1 cellular context compared by ENCODE assay signal in the genomic region with DNA sequence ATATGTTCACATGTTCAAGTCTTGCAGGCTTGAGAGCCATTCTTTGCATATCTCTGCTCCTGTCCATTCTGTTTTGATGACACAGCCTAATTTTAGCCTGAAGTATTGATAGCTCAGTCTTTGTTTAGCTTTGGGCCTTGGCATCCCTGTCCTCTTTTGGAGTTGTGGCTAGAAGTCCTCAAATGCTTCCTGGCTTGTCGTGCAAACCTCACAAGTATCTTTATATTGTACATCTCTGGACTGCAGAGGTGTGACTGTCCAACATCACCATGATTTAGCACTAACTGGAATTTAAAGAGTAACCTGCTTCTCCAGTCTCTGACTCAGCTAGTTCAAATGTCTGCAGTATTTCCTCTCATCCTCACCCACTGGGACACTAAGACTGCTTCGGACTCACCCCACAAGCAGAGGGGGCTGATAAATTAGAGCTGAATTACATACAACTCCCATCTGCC.
TF ChIP-seq lines count a peak whose summit lies in the region.

No MANE protein-coding gene starts in this region.

TF ChIP-seq in SK-N-SH, 30 proteins besides CTCF, POLR2A, EP300 and RAD21:
- no peak for TF ChIP-seq POLR2AphosphoS5 (IDR thresholded peaks at IDR 0.05; ENCODE audit: low read depth, low read length)
- 0 out of 2 replicates have a peak, but pooled peaks have one; percentile 2 for TF ChIP-seq FOSL2 (IDR thresholded peaks at IDR 0.05; ENCODE audit: borderline replicate concordance, low read depth)
- TF ChIP-seq, protein P1, sequence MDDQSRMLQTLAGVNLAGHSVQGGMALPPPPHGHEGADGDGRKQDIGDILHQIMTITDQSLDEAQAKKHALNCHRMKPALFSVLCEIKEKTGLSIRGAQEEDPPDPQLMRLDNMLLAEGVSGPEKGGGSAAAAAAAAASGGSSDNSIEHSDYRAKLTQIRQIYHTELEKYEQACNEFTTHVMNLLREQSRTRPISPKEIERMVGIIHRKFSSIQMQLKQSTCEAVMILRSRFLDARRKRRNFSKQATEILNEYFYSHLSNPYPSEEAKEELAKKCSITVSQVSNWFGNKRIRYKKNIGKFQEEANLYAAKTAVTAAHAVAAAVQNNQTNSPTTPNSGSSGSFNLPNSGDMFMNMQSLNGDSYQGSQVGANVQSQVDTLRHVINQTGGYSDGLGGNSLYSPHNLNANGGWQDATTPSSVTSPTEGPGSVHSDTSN (IDR thresholded peaks at IDR 0.05), result 0 out of 2 replicates have a peak, but pooled peaks have one; percentile 8
- no peak for TF ChIP-seq MEF2A (IDR thresholded peaks at IDR 0.05; ENCODE audit: borderline replicate concordance, low read depth)
- no peak for TF ChIP-seq CHD2 (IDR thresholded peaks at IDR 0.05; ENCODE audit: low read length, partially characterized antibody)
- TF ChIP-seq, protein P2, sequence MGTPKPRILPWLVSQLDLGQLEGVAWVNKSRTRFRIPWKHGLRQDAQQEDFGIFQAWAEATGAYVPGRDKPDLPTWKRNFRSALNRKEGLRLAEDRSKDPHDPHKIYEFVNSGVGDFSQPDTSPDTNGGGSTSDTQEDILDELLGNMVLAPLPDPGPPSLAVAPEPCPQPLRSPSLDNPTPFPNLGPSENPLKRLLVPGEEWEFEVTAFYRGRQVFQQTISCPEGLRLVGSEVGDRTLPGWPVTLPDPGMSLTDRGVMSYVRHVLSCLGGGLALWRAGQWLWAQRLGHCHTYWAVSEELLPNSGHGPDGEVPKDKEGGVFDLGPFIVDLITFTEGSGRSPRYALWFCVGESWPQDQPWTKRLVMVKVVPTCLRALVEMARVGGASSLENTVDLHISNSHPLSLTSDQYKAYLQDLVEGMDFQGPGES (IDR thresholded peaks at IDR 0.05; ENCODE audit: low read depth, low read length), result no peak
